ENCODE assay signal across 29 cellular contexts in the genomic region with DNA sequence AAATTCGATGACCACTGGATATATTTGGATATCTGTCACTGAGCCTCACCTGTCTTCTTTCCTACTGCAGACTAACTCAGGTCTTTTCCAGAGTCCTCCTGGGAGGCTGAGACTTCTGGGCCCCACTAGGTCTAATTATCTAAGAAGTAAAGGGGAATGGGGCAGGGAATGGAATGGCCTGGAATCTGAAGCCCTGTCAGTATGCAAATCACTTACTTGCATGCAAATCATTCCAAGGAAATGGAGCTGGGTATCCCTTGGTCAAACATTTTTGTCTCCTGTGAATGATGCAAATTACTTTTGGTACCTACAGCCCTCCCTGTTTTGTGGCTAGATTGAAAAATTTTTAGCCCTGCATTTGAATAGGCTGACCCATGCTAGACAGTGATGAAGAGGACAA. TPM values are rescaled to one million over a fixed set of nuclear protein-coding genes. Genes with fewer than 3 reads are reported as not detected.
"Had no signal": no experiment of that assay in that cellular context is flagged by ENCODE, and none has a peak within 500 bp of the region (broad histone marks: within the 10 kb centered on the region; RNA-seq: fewer than 3 reads in every experiment).

No MANE protein-coding gene starts in this region.

- H3K9me3 Mint-ChIP-seq: natural killer cell; nephron; neural progenitor cell; stimulated activated effector memory CD8-positive, alpha-beta T cell treated with anti-CD3 and anti-CD28 coated beads, Interleukin-12 subunit alpha, Interleukin-12 subunit beta, amount 100 ng/mL, for 72 hours; stimulated activated naive B cell treated with anti-CD40 and anti-IgM and Interleukin-4, amounts not matched to agents 10 μg/mL and 1 μg/mL and 100 μg/mL, for 72 hours; stimulated activated naive CD8-positive, alpha-beta T cell treated with anti-CD3 and anti-CD28 coated beads, Interleukin-15, Interleukin-2, amounts not matched to agents 100 ng/mL and 50 ng/mL, for 24 hours had no signal

- H3K4me1 Mint-ChIP-seq: nephron had no signal

- H3K36me3 ChIP-seq: neural progenitor cell, ovary, right lobe of liver, sigmoid colon, stomach, thoracic aorta, thyroid gland, tibial nerve, upper lobe of left lung, uterus had no signal

- ATAC-seq: natural killer cell, psoas muscle, right cardiac atrium had no signal

- H3K27me3 ChIP-seq: ovary, thyroid gland, uterus had no signal

- H3K36me3 Mint-ChIP-seq: natural killer cell; neural progenitor cell; stimulated activated effector memory CD8-positive, alpha-beta T cell treated with anti-CD3 and anti-CD28 coated beads, Interleukin-12 subunit alpha, Interleukin-12 subunit beta, amount 100 ng/mL, for 72 hours; stimulated activated naive B cell treated with anti-CD40 and anti-IgM and Interleukin-4, amounts not matched to agents 10 μg/mL and 1 μg/mL and 100 μg/mL, for 72 hours had no signal

- H3K4me3 ChIP-seq: neural progenitor cell, ovary, psoas muscle, right lobe of liver, sigmoid colon, stomach, thoracic aorta, thyroid gland, tibial nerve, upper lobe of left lung, uterus had no signal

- DNase-seq: natural killer cell; occipital lobe; ovary; posterior cingulate gyrus; psoas muscle; right cardiac atrium; right lobe of liver; sigmoid colon; small intestine; stimulated activated CD4-positive, alpha-beta T cell treated with anti-CD3 and anti-CD28 coated beads, Interleukin-15, amount 100 ng/mL, for 24 hours; stimulated activated CD4-positive, alpha-beta T cell treated with anti-CD3 and anti-CD28 coated beads, Interleukin-2, amount 100 ng/mL, for 24 hours; stimulated activated CD4-positive, alpha-beta T cell treated with anti-CD3 and anti-CD28 coated beads, Interleukin-2, amount 100 ng/mL, for 48 hours; stimulated activated CD4-positive, alpha-beta T cell treated with anti-CD3 and anti-CD28 coated beads, Interleukin-4, amount 100 ng/mL, for 24 hours; stimulated activated naive B cell treated with anti-CD40 and anti-IgM and Interleukin-4, amounts not matched to agents 10 μg/mL and 1 μg/mL and 100 μg/mL, for 72 hours; stimulated activated naive CD4-positive, alpha-beta T cell treated with Interleukin-2 at 50 U/mL for 16 hours; stomach; thyroid gland; trophoblast cell; upper lobe of left lung; uterus had no signal

- H2AFZ ChIP-seq: neural progenitor cell, parathyroid adenoma had no signal

- H3K9ac ChIP-seq: neural progenitor cell, parathyroid adenoma had no signal

- H3K4me1 ChIP-seq: neural progenitor cell, parathyroid adenoma, psoas muscle, uterus had no signal

- H3K9me3 ChIP-seq: ovary, psoas muscle, right lobe of liver, sigmoid colon, stomach, thoracic aorta, thyroid gland, tibial nerve, upper lobe of left lung, uterus had no signal

- H3K27ac Mint-ChIP-seq: natural killer cell; nephron; neural progenitor cell; stimulated activated effector memory CD8-positive, alpha-beta T cell treated with anti-CD3 and anti-CD28 coated beads, Interleukin-12 subunit alpha, Interleukin-12 subunit beta, amount 100 ng/mL, for 72 hours; stimulated activated naive B cell treated with anti-CD40 and anti-IgM and Interleukin-4, amounts not matched to agents 10 μg/mL and 1 μg/mL and 100 μg/mL, for 72 hours; stimulated activated naive CD8-positive, alpha-beta T cell treated with anti-CD3 and anti-CD28 coated beads, Interleukin-15, Interleukin-2, amounts not matched to agents 100 ng/mL and 50 ng/mL, for 24 hours had no signal

- H3K27ac ChIP-seq: neural progenitor cell, ovary, parathyroid adenoma, psoas muscle, right lobe of liver, sigmoid colon, stomach, thoracic aorta, thyroid gland, tibial nerve, upper lobe of left lung, uterus had no signal

- H3K4me3 Mint-ChIP-seq: natural killer cell; nephron; neural progenitor cell; stimulated activated effector memory CD8-positive, alpha-beta T cell treated with anti-CD3 and anti-CD28 coated beads, Interleukin-12 subunit alpha, Interleukin-12 subunit beta, amount 100 ng/mL, for 72 hours; stimulated activated naive B cell treated with anti-CD40 and anti-IgM and Interleukin-4, amounts not matched to agents 10 μg/mL and 1 μg/mL and 100 μg/mL, for 72 hours; stimulated activated naive CD8-positive, alpha-beta T cell treated with anti-CD3 and anti-CD28 coated beads, Interleukin-15, Interleukin-2, amounts not matched to agents 100 ng/mL and 50 ng/mL, for 24 hours had no signal

- H3K4me2 ChIP-seq: neural progenitor cell had no signal

- FAIRE-seq: small intestine had no signal

- H3K79me2 ChIP-seq: parathyroid adenoma had no signal

RNA-seq across cellular contexts. Expression of gene SPSB4, which starts 5.3 kb away (rescaled TPM):
- total RNA-seq: natural killer cell, osteoblast, renal cortical epithelial cell had no signal
